In genomic region chr5:159458217-159458711, GRCh38 we compare ENCODE assay signal across 10 cellular contexts.
DNase-seq lines count a peak whose midpoint lies in the region; ATAC-seq and FAIRE-seq lines count a peak whose summit lies in the region.
"Had no signal": no experiment of that assay in that cellular context is flagged by ENCODE, and none has a peak within 500 bp of the region (broad histone marks: within the 10 kb centered on the region; RNA-seq: fewer than 3 reads in every experiment).

No MANE protein-coding gene starts in this region.

- H3K36me3 Mint-ChIP-seq in natural killer cell treated with Interleukin-12 subunit alpha and Interleukin-12 subunit beta and Interleukin-15 and Interleukin-18, amount 100 ng/mL, for 72 hours: peaks cover 7% of the 10 kb centered on the region

- no peaks in the 10 kb centered on the region for H3K36me3 ChIP-seq in small intestine (ENCODE audit: control insufficient read depth in 2 of 2, insufficient read depth in 2 of 2, low read length in 2 of 2)

- H3K4me1 Mint-ChIP-seq in natural killer cell treated with Interleukin-12 subunit alpha and Interleukin-12 subunit beta and Interleukin-15 and Interleukin-18, amount 100 ng/mL, for 72 hours (ENCODE audit: low read depth in 2 of 2): peaks cover 43 to 46% of the 10 kb centered on the region in 2 donors

- no peaks in the 10 kb centered on the region for H3K4me1 ChIP-seq in small intestine (ENCODE audit: control insufficient read depth in 2 of 2, insufficient read depth in 1 of 2, low read depth in 1 of 2, low read length in 1 of 2)

- H3K4me3 Mint-ChIP-seq in natural killer cell treated with Interleukin-12 subunit alpha and Interleukin-12 subunit beta and Interleukin-15 and Interleukin-18, amount 100 ng/mL, for 72 hours: peak overlapping the region; percentile 72

- no peaks in the 10 kb centered on the region for H3K9me3 ChIP-seq in small intestine (ENCODE audit: control insufficient read depth, low read depth)

- DNase-seq in activated CD4-positive, CD25-positive, alpha-beta regulatory T cell treated with anti-CD3 and anti-CD28 coated beads, Interleukin-2, amount 50 U/mL, for 72 hours: no peak
- DNase-seq in natural killer cell treated with Interleukin-12 subunit alpha and Interleukin-12 subunit beta and Interleukin-15 and Interleukin-18, amount 100 ng/mL, for 72 hours (ENCODE audit: low spot score): peak; percentile 71
- DNase-seq in small intestine (no peak), dermis blood vessel endothelial cell (no peak), middle frontal gyrus (ENCODE audit: extremely low spot score, low spot score) (no peak)
- DNase-seq: activated CD4-positive, alpha-beta T cell treated with anti-CD3 and anti-CD28 coated beads for 4 hours had no signal

- H3K27me3 ChIP-seq in small intestine (ENCODE audit: control insufficient read depth in 2 of 2, insufficient read depth in 2 of 2, low read length in 2 of 2): no peaks in the 10 kb centered on the region

- no peak for FAIRE-seq in small intestine (lab: Jason Lieb, UNC)
- FAIRE-seq: A204.1 had no signal

- H3K9me3 Mint-ChIP-seq in natural killer cell treated with Interleukin-12 subunit alpha and Interleukin-12 subunit beta and Interleukin-15 and Interleukin-18, amount 100 ng/mL, for 72 hours: no peaks in the 10 kb centered on the region

- ATAC-seq in activated CD4-positive, CD25-positive, alpha-beta regulatory T cell treated with anti-CD3 and anti-CD28 coated beads, Interleukin-2, amount 50 U/mL, for 24 hours: peak; percentile 47 to 51
- ATAC-seq in GM21786 (IDR thresholded peaks at IDR 0.05; ENCODE audit: unreplicated experiment) (peak; percentile 37), HG03575 (IDR thresholded peaks at IDR 0.05; ENCODE audit: extremely low read depth, insufficient number of reproducible peaks, low FRiP score, unreplicated experiment) (peak; percentile 19)
- ATAC-seq in natural killer cell treated with Interleukin-12 subunit alpha and Interleukin-12 subunit beta and Interleukin-15 and Interleukin-18, amount 100 ng/mL, for 72 hours: peak; percentile 75 to 81

- H3K27me3 Mint-ChIP-seq in natural killer cell treated with Interleukin-12 subunit alpha and Interleukin-12 subunit beta and Interleukin-15 and Interleukin-18, amount 100 ng/mL, for 72 hours: peaks cover 9 to 13% of the 10 kb centered on the region in 2 donors

- H3K27ac ChIP-seq in small intestine (ENCODE audit: low read depth in 1 of 2, low read length in 1 of 2): no peak overlapping the region

- H3K4me3 ChIP-seq in small intestine (ENCODE audit: low read depth in 1 of 2, low read length in 2 of 2): no peak overlapping the region

- WGBS in small intestine, 3 donors: 63 to 90% (median 72%) methylated on average over 4 of the region's 4 CpGs

- peak overlapping the region; percentile 77 to 85 for H3K27ac Mint-ChIP-seq in natural killer cell treated with Interleukin-12 subunit alpha and Interleukin-12 subunit beta and Interleukin-15 and Interleukin-18, amount 100 ng/mL, for 72 hours

Comparison
In these comparisons a context has a peak if more than half of its experiments do, and no peak if none do; other contexts are left out.
1. ATAC-seq: peak in every context shown above with its lines; median percentile 78 in natural killer cell treated with Interleukin-12 subunit alpha and Interleukin-12 subunit beta and Interleukin-15 and Interleukin-18, amount 100 ng/mL, for 72 hours; 49 in activated CD4-positive, CD25-positive, alpha-beta regulatory T cell treated with anti-CD3 and anti-CD28 coated beads, Interleukin-2, amount 50 U/mL, for 24 hours; 37 in GM21786; 19 in HG03575.